Comparison of ENCODE assay signal across 18 cellular contexts in the genomic region with DNA sequence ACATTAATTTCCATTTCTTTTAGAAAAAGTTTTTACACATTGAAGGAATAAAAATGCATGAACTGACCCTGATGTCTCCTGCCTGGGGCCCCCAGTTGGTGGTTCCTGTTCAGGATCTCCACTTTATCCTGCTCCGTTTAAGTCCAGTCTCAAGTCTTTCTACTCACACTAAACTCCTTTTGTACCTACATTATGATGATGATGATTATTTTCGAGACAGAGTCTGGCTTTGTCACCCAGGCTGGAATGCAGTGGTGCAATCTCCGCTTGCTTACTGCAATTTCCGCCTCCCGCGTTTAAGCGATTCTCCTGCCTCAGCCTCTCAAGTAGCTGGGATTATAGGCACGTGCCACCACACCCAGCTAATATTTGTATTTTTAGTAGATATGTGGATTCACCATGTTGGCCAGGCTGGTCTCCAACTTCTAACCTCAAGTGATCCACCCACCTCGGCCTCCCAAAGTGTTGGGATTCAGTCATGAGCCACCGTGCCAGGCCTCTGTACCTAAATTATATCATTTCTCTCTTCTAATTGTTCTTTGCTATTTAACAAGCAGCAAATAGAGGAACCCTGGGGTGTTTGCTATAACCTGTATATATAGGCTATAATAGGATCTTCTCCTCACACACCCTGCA. TPM values are rescaled to one million over a fixed set of nuclear protein-coding genes. Genes with fewer than 3 reads are reported as not detected.
DNase-seq lines count a peak whose midpoint lies in the region; ATAC-seq and TF ChIP-seq lines count a peak whose summit lies in the region.
"Had no signal": no experiment of that assay in that cellular context is flagged by ENCODE, and none has a peak within 500 bp of the region (broad histone marks: within the 10 kb centered on the region; RNA-seq: fewer than 3 reads in every experiment).

No MANE protein-coding gene starts in this region.

- TF ChIP-seq CTCF in AG09309 (IDR thresholded peaks at IDR 0.05; ENCODE audit: control insufficient read depth, insufficient read depth, low read depth, low read length, missing control alignments), result no peak
- no peak for TF ChIP-seq CTCF in HEK293 (tag by site-specific recombination; IDR thresholded peaks at IDR 0.05)
- TF ChIP-seq CTCF in WTC11 (IDR thresholded peaks at IDR 0.05), result no peak
- no peak for TF ChIP-seq CTCF in osteoblast (IDR thresholded peaks at IDR 0.05; ENCODE audit: extremely low read depth, low read depth, low read length)
- TF ChIP-seq CTCF in body of pancreas (IDR thresholded peaks at IDR 0.05), result no peak

- H3K4me3 ChIP-seq in AG09309 (ENCODE audit: control insufficient read depth, low read depth, low read length) (no peak overlapping the region), HEK293 (ENCODE audit: low read depth, low read length) (no peak overlapping the region), osteoblast (ENCODE audit: insufficient read depth, low read length) (no peak overlapping the region), body of pancreas (no peak overlapping the region)
- H3K4me3 ChIP-seq: hepatocyte, mucosa of descending colon, vagina had no signal

- no peak overlapping the region for H3K27ac Mint-ChIP-seq in WTC11
- H3K27ac Mint-ChIP-seq in activated T-helper 2 cell treated with anti-CD3 and anti-CD28 coated beads, Interferon-gamma antibody, Interleukin-2, Interleukin-4, amounts not matched to agents 10 μg/mL and 5 μg/mL and 100 μg/mL, durations not matched to agents 14 hours and 24 hours and 36 hours, result no peak overlapping the region
- H3K27ac Mint-ChIP-seq: activated CD4-positive, alpha-beta T cell treated with anti-CD3 and anti-CD28 coated beads for 36 hours; activated CD8-positive, alpha-beta memory T cell treated with anti-CD3 and anti-CD28 coated beads, Interleukin-2, amount 10 ng/mL, durations not matched to agents 7 days and 5 days had no signal

- H3K4me2 ChIP-seq in osteoblast (ENCODE audit: insufficient read depth, low read length), result no peak overlapping the region
- H3K4me2 ChIP-seq: hepatocyte had no signal

- H3K4me3 Mint-ChIP-seq in WTC11, result no peak overlapping the region
- H3K4me3 Mint-ChIP-seq in activated T-helper 2 cell treated with anti-CD3 and anti-CD28 coated beads, Interferon-gamma antibody, Interleukin-2, Interleukin-4, amounts not matched to agents 10 μg/mL and 5 μg/mL and 100 μg/mL, durations not matched to agents 14 hours and 24 hours and 36 hours (ENCODE audit: low read depth), result no peak overlapping the region
- H3K4me3 Mint-ChIP-seq: activated CD4-positive, alpha-beta T cell treated with anti-CD3 and anti-CD28 coated beads for 36 hours; activated CD8-positive, alpha-beta memory T cell treated with anti-CD3 and anti-CD28 coated beads, Interleukin-2, amount 10 ng/mL, durations not matched to agents 7 days and 5 days had no signal

- H3K27me3 ChIP-seq in osteoblast (ENCODE audit: insufficient read depth, low read length), result no peaks in the 10 kb centered on the region
- no peaks in the 10 kb centered on the region for H3K27me3 ChIP-seq in body of pancreas
- H3K27me3 ChIP-seq: hepatocyte, vagina had no signal

- H3K27ac ChIP-seq in HEK293 (ENCODE audit: extremely low read depth, low read depth, low read length) (no peak overlapping the region), osteoblast (ENCODE audit: low read depth, low read length) (no peak overlapping the region), body of pancreas (no peak overlapping the region)
- H3K27ac ChIP-seq: hepatocyte, vagina had no signal

- peaks cover 4% of the 10 kb centered on the region; the same call in 1 of the 2 replicates for H3K36me3 Mint-ChIP-seq in WTC11
- peaks cover 16% of the 10 kb centered on the region for H3K36me3 Mint-ChIP-seq in activated T-helper 2 cell treated with anti-CD3 and anti-CD28 coated beads, Interferon-gamma antibody, Interleukin-2, Interleukin-4, amounts not matched to agents 10 μg/mL and 5 μg/mL and 100 μg/mL, durations not matched to agents 14 hours and 24 hours and 36 hours (ENCODE audit: low read depth)

- H3K9me3 Mint-ChIP-seq in WTC11, result peaks cover 3% of the 10 kb centered on the region; the same call in 1 of the 2 replicates
- H3K9me3 Mint-ChIP-seq in activated T-helper 2 cell treated with anti-CD3 and anti-CD28 coated beads, Interferon-gamma antibody, Interleukin-2, Interleukin-4, amounts not matched to agents 10 μg/mL and 5 μg/mL and 100 μg/mL, durations not matched to agents 14 hours and 24 hours and 36 hours, result no peaks in the 10 kb centered on the region

- H3K36me3 ChIP-seq in HEK293 (ENCODE audit: control insufficient read depth in 2 of 2, insufficient read depth in 1 of 2, low read length in 2 of 2) (no peaks in the 10 kb centered on the region; a peak in 1 of 3 replicates), osteoblast (ENCODE audit: insufficient read depth, low read length) (no peaks in the 10 kb centered on the region), body of pancreas (replicated peaks in 1 of 2; ENCODE audit: insufficient read depth in 1 of 2, low read depth in 2 of 2) (no peaks in the 10 kb centered on the region)
- H3K36me3 ChIP-seq: vagina had no signal

- CTCF ChIA-PET in HEK293 (lab: Yijun Ruan, JAX) (no interaction called here), WTC11 (lab: Charles Lee) (no interaction called here)

- H3K4me1 ChIP-seq in HEK293 (ENCODE audit: control insufficient read depth, insufficient read depth, low read length) (peaks cover 3% of the 10 kb centered on the region), osteoblast (ENCODE audit: insufficient read depth, low read length) (peaks cover 7% of the 10 kb centered on the region), body of pancreas (peaks cover 18% of the 10 kb centered on the region)

- POLR2A ChIA-PET in HEK293 (lab: Yijun Ruan, JAX), result interaction anchor here (0.6 to 0.7 kb wide), 3 partner anchors 13 to 23 kb away, joined by 3 to 4 read pairs (median 3); no protein-coding TSS in a partner anchor
- POLR2A ChIA-PET in WTC11 (lab: Charles Lee), result no interaction called here

- peaks cover 10% of the 10 kb centered on the region for H3K27me3 Mint-ChIP-seq in WTC11 (ENCODE audit: low read depth)
- H3K27me3 Mint-ChIP-seq in activated T-helper 2 cell treated with anti-CD3 and anti-CD28 coated beads, Interferon-gamma antibody, Interleukin-2, Interleukin-4, amounts not matched to agents 10 μg/mL and 5 μg/mL and 100 μg/mL, durations not matched to agents 14 hours and 24 hours and 36 hours (ENCODE audit: low read depth), result no peaks in the 10 kb centered on the region
- H3K27me3 Mint-ChIP-seq: activated CD4-positive, alpha-beta T cell treated with anti-CD3 and anti-CD28 coated beads for 36 hours; activated CD8-positive, alpha-beta memory T cell treated with anti-CD3 and anti-CD28 coated beads, Interleukin-2, amount 10 ng/mL, durations not matched to agents 7 days and 5 days had no signal

- 73% methylated on average over 10 of the region's 10 CpGs for WGBS in body of pancreas, 2 donors

- no peak overlapping the region for H2AFZ ChIP-seq in osteoblast (ENCODE audit: low read length)
- H2AFZ ChIP-seq: hepatocyte had no signal

- H3K4me1 Mint-ChIP-seq in WTC11, result peaks cover 9% of the 10 kb centered on the region
- peaks cover 12% of the 10 kb centered on the region for H3K4me1 Mint-ChIP-seq in activated T-helper 2 cell treated with anti-CD3 and anti-CD28 coated beads, Interferon-gamma antibody, Interleukin-2, Interleukin-4, amounts not matched to agents 10 μg/mL and 5 μg/mL and 100 μg/mL, durations not matched to agents 14 hours and 24 hours and 36 hours (ENCODE audit: low read depth)

- no peaks in the 10 kb centered on the region for H3K9me3 ChIP-seq in HEK293 (ENCODE audit: control insufficient read depth, insufficient read depth, low read depth, low read length)
- no peaks in the 10 kb centered on the region for H3K9me3 ChIP-seq in osteoblast (ENCODE audit: low read depth, low read length)
- no peaks in the 10 kb centered on the region for H3K9me3 ChIP-seq in body of pancreas
- H3K9me3 ChIP-seq: mucosa of descending colon, vagina had no signal

- intact Hi-C loops in activated T-helper 2 cell treated with anti-CD3 and anti-CD28 coated beads, Interferon-gamma antibody, Interleukin-2, Interleukin-4, amounts not matched to agents 10 μg/mL and 5 μg/mL and 100 μg/mL, durations not matched to agents 14 hours and 24 hours and 36 hours (cut with micrococcal nuclease), result no loop called here
- intact Hi-C loops in body of pancreas (cut with DNase I), result no loop called here

- peaks cover 24% of the 10 kb centered on the region for H3K79me2 ChIP-seq in osteoblast (ENCODE audit: insufficient read depth, low read length)

- no peak for ATAC-seq in WTC11
- no peak for ATAC-seq in body of pancreas
- ATAC-seq in GM19351 (IDR thresholded peaks at IDR 0.05; ENCODE audit: unreplicated experiment), result no peak
- ATAC-seq: activated CD4-positive, alpha-beta T cell treated with anti-CD3 and anti-CD28 coated beads for 36 hours; activated CD8-positive, alpha-beta memory T cell treated with anti-CD3 and anti-CD28 coated beads, Interleukin-2, amount 10 ng/mL, durations not matched to agents 7 days and 5 days; mucosa of descending colon had no signal

- TF ChIP-seq POLR2A in body of pancreas (IDR thresholded peaks at IDR 0.05), result no peak

- H4K20me1 ChIP-seq in osteoblast (ENCODE audit: insufficient read depth, low read length), result peaks cover 15% of the 10 kb centered on the region

- peak; percentile 77 for DNase-seq in AG09309 (ENCODE audit: low read depth)
- DNase-seq in WTC11 (ENCODE audit: low spot score), result no peak
- peak; percentile 54 for DNase-seq in osteoblast (ENCODE audit: insufficient read length, low spot score, missing footprints)
- DNase-seq in activated effector memory CD4-positive, alpha-beta T cell treated with anti-CD3 and anti-CD28 coated beads, Interleukin-2, amount 50 U/mL, for 16 hours, result no peak
- DNase-seq in activated T-helper 2 cell treated with anti-CD3 and anti-CD28 coated beads, Interferon-gamma antibody, Interleukin-2, Interleukin-4, amounts not matched to agents 10 μg/mL and 5 μg/mL and 100 μg/mL, durations not matched to agents 14 hours and 24 hours and 36 hours (ENCODE audit: low spot score), result no peak
- no peak for DNase-seq in body of pancreas
- DNase-seq: activated CD4-positive, alpha-beta T cell treated with anti-CD3 and anti-CD28 coated beads for 36 hours; activated CD8-positive, alpha-beta memory T cell treated with anti-CD3 and anti-CD28 coated beads, Interleukin-2, amount 10 ng/mL, durations not matched to agents 7 days and 5 days; dermis blood vessel endothelial cell; foreskin melanocyte; mucosa of descending colon; NCI-H1694 treated with DMSO at 0.1 percent for 48 hours; NCI-H446; RPMI8226 had no signal

TF ChIP-seq in WTC11, 78 proteins besides CTCF, POLR2A, EP300 and RAD21 (continues in another document):
- TF ChIP-seq GABPB1 (CRISPR knock-in tag; IDR thresholded peaks at IDR 0.05), result peak; percentile 99

RNA-seq across cellular contexts. Expression of a gene that starts 2.2 kb away (rescaled TPM):
- total RNA-seq in WTC11 (2021) (57.7 to 65.7 TPM (median 62.7 TPM) in 3 replicates), osteoblast (26.8 and 29.3 TPM in 2 replicates), body of pancreas (10 to 100 TPM; 10.6 to 25.1 TPM)
- 92.9 and 95.2 TPM in 2 replicates for total RNA-seq in activated T-helper 2 cell treated with anti-CD3 and anti-CD28 coated beads, Interferon-gamma antibody, Interleukin-2, Interleukin-4, amounts not matched to agents 10 μg/mL and 5 μg/mL and 100 μg/mL, durations not matched to agents 14 hours and 24 hours and 36 hours

RNA-seq across cellular contexts. Expression of a gene that starts 58.8 kb away (rescaled TPM):
- total RNA-seq in WTC11 (2021) (96.7 to 125 TPM (median 117 TPM) in 3 replicates), osteoblast (34.4 and 36.8 TPM in 2 replicates), body of pancreas (10 to 100 TPM; 14.5 to 85.4 TPM)
- 114 and 123 TPM in 2 replicates for total RNA-seq in activated T-helper 2 cell treated with anti-CD3 and anti-CD28 coated beads, Interferon-gamma antibody, Interleukin-2, Interleukin-4, amounts not matched to agents 10 μg/mL and 5 μg/mL and 100 μg/mL, durations not matched to agents 14 hours and 24 hours and 36 hours

Comparison
In these comparisons a context has a peak if more than half of its experiments do, and no peak if none do; other contexts are left out.
1. DNase-seq: peak in AG09309 (single experiment) and osteoblast (single experiment); none in WTC11 (single experiment), activated effector memory CD4-positive, alpha-beta T cell treated with anti-CD3 and anti-CD28 coated beads, Interleukin-2, amount 50 U/mL, for 16 hours (single experiment), activated T-helper 2 cell treated with anti-CD3 and anti-CD28 coated beads, Interferon-gamma antibody, Interleukin-2, Interleukin-4, amounts not matched to agents 10 μg/mL and 5 μg/mL and 100 μg/mL, durations not matched to agents 14 hours and 24 hours and 36 hours (single experiment) and body of pancreas (0 of 4).